In the genomic region with DNA sequence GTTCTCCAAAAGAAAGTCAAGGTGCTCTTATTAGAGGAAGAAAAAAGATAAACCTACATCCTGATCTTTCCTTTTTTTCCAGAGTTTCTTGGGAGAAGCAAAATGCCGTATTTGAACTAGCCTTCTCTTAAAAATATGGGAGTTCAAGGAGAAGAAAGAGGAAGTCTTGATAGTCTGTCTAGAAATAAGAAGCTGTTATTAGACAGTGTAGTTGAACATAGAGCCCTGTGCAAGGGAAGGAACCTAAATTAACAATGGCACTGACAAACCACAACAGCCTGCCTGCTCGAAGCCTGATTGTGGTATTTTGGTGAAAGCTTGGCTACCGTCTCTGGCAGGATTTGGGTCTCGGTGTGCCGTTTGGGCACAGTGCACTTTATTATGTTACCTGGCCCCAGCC, we compare ENCODE assay signal across 1 cellular context.
TF ChIP-seq lines count a peak whose summit lies in the region.

No MANE protein-coding gene starts in this region.

TF ChIP-seq in GM12878, 131 proteins besides CTCF, POLR2A, EP300 and RAD21 (continued from another document):
- TF ChIP-seq HDAC6 (IDR thresholded peaks at IDR 0.05; ENCODE audit: unreplicated experiment), result no peak
TF ChIP-seq in GM12878: peak in this region for 0.
